Comparison of ENCODE assay signal across 23 cellular contexts in the genomic region with DNA sequence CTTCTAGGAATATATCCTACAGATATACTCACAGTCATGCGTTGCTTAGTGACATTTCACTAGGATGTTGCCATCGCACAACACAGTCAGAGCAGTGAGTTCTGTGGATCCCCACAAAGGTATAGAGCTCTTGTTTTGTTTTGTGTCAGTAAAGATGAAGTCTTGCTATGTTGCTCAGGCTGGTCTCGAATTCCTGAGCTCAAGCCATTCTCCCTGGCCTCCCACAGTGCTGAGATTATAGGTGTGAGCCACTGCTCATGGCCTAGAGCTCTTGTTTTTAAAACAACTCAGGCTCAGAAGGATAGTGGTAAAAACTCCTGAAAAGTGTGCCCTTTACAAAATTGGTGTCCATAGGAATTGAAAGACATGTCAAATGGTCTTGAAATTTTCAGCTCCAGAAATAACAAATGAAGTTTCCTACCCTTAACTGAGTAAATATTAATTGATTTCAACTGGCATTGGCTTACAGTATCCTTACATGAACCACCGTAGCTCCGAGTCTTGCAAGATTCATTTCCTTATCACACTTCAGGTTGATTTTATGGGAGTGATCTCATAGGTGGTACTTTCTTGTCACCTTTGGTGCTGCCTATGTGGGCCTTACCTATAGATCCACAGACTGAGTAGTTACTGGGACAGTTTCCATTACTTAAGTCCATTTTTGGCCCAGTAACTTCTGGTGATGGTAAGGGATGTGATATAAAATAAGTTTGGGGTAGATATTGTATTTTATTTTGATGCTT. TPM values are rescaled to one million over a fixed set of nuclear protein-coding genes. Genes with fewer than 3 reads are reported as not detected.
"Had no signal": no experiment of that assay in that cellular context is flagged by ENCODE, and none has a peak within 500 bp of the region (broad histone marks: within the 10 kb centered on the region; RNA-seq: fewer than 3 reads in every experiment).

No MANE protein-coding gene starts in this region.

- H3K4me3 ChIP-seq: SJSA1, SK-N-MC had no signal

- H3K36me3 ChIP-seq: SJSA1 had no signal

- H3K27ac ChIP-seq: SJSA1, SK-N-MC had no signal

- DNase-seq: KBM-7, MV-4-11, NCI-H1048, NCI-H1105, NCI-H1417, NCI-H1436 treated with DMSO at 0.1 percent for 48 hours, NCI-H1694, NCI-H187 treated with DMSO at 0.1 percent for 48 hours, NCI-H2029 treated with DMSO at 0.1 percent for 48 hours, NCI-H2171 treated with DMSO at 0.1 percent for 48 hours, NCI-H2227 treated with DMSO at 0.1 percent for 48 hours, NCI-H510A, NCI-H524 treated with DMSO at 0.1 percent for 48 hours, NCI-H69, NCI-H774, Right ventricle myocardium superior, RPMI8226, SIG-M5 had no signal

- H3K9me3 ChIP-seq: SJSA1 had no signal

- H3K4me1 ChIP-seq: SJSA1 had no signal

RNA-seq across cellular contexts. Expression of gene CWH43, which starts 3.6 kb away (rescaled TPM):
- total RNA-seq: HT-29, LHCN-M2, MCF 10A, Right ventricle myocardium superior, SJSA1 had no signal
